19 cellular contexts compared by ENCODE assay signal in the genomic region with DNA sequence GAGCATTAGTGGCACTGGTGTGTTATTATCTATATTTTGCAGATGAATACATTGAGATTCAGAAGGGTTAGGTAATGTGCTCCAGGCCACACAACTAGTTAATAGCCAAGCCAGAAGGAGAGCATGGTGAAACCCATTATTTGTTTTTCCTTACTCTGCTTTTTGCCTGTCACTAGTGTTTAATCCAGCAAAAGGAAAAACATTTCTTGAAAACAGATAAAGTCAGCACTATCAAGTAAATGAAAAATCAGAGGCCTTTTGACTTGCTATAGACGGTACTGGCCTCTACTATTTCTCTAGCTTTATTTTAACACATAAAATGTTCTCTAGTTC. TPM values are rescaled to one million over a fixed set of nuclear protein-coding genes. Genes with fewer than 3 reads are reported as not detected.
DNase-seq lines count a peak whose midpoint lies in the region; ATAC-seq and TF ChIP-seq lines count a peak whose summit lies in the region.
"Had no signal": no experiment of that assay in that cellular context is flagged by ENCODE, and none has a peak within 500 bp of the region (broad histone marks: within the 10 kb centered on the region; RNA-seq: fewer than 3 reads in every experiment).

No MANE protein-coding gene starts in this region.

- H3K79me2 ChIP-seq in PC-3 (ENCODE audit: low read length), result peaks cover 18% of the 10 kb centered on the region

- DNase-seq in MCF 10A (ENCODE audit: unreplicated experiment) (no peak), breast epithelium (ENCODE audit: low spot score in 2 of 2) (no peak), kidney tubule cell (ENCODE audit: low spot score) (peak; percentile 10), type B pancreatic cell (ENCODE audit: extremely low spot score, unreplicated experiment) (no peak), NCI-H748 treated with DMSO at 0.1 percent for 48 hours (lab: John Stamatoyannopoulos, UW) (no peak), PC-3 (no peak)
- DNase-seq in activated naive CD8-positive, alpha-beta T cell treated with anti-CD3 and anti-CD28 coated beads, Interleukin-2, amount 10 ng/mL, durations not matched to agents 7 days and 5 days, result no peak
- DNase-seq: brain microvascular endothelial cell; gastrocnemius medialis; HCEC 1CT; left lung; NCI-H1930; NCI-H446 treated with DMSO at 0.1 percent for 48 hours; occipital lobe; stimulated activated CD4-positive, alpha-beta T cell treated with anti-CD3 and anti-CD28 coated beads, Interleukin-1b, Interleukin-23, amount 100 ng/mL, for 48 hours; SW 1271; uterus had no signal

- H3K36me3 ChIP-seq in breast epithelium, result no peaks in the 10 kb centered on the region
- no peaks in the 10 kb centered on the region for H3K36me3 ChIP-seq in PC-3 (ENCODE audit: low read depth, low read length)
- H3K36me3 ChIP-seq: brain microvascular endothelial cell, gastrocnemius medialis, left lung, uterus had no signal

- intact Hi-C loops in MCF 10A (cut with micrococcal nuclease), result no loop called here
- intact Hi-C loops in breast epithelium (cut with DNase I; ENCODE audit: low total_unique reads), result loop anchor here (10.0 kb wide), 1 partner anchor 313 kb away; no protein-coding TSS in a partner anchor
- intact Hi-C loops in PC-3 (cut with micrococcal nuclease), result no loop called here

- H3K4me3 ChIP-seq in breast epithelium (no peak overlapping the region), PC-3 (ENCODE audit: low read length) (no peak overlapping the region)
- H3K4me3 ChIP-seq: gastrocnemius medialis, left lung, uterus had no signal

- H3K27ac ChIP-seq in breast epithelium, result no peak overlapping the region
- H3K27ac ChIP-seq in PC-3 (ENCODE audit: low read length), result no peak overlapping the region
- H3K27ac ChIP-seq: brain microvascular endothelial cell, HL-60, left lung had no signal

- POLR2A ChIA-PET in MCF 10A (lab: Yijun Ruan, JAX), result interaction anchor here (0.6 kb wide), 1 partner anchor 9 kb away, joined by 3 read pairs; no protein-coding TSS in a partner anchor
- POLR2A ChIA-PET in activated naive CD8-positive, alpha-beta T cell treated with anti-CD3 and anti-CD28 coated beads, Interleukin-2, amount 10 ng/mL, durations not matched to agents 7 days and 5 days (lab: Charles Lee), result interaction anchor here (0.7 to 1.0 kb wide), 4 partner anchors 57 to 143 kb away, joined by 3 to 6 read pairs (median 4); no protein-coding TSS in a partner anchor
- POLR2A ChIA-PET in PC-3 (lab: Charles Lee; ENCODE audit: unreplicated experiment), result no interaction called here

- H3K27me3 ChIP-seq in breast epithelium (no peaks in the 10 kb centered on the region), PC-3 (ENCODE audit: low read length) (no peaks in the 10 kb centered on the region)
- H3K27me3 ChIP-seq: brain microvascular endothelial cell, gastrocnemius medialis, left lung, uterus had no signal

- H3K4me3 Mint-ChIP-seq in MCF 10A (ENCODE audit: unreplicated experiment) (no peak overlapping the region), type B pancreatic cell (peak overlapping the region; percentile 41)
- H3K4me3 Mint-ChIP-seq in activated naive CD8-positive, alpha-beta T cell treated with anti-CD3 and anti-CD28 coated beads, Interleukin-2, amount 10 ng/mL, durations not matched to agents 7 days and 5 days, result peak overlapping the region; percentile 24

- no peaks in the 10 kb centered on the region for H3K36me3 Mint-ChIP-seq in MCF 10A (ENCODE audit: insufficient read depth, unreplicated experiment)
- H3K36me3 Mint-ChIP-seq in activated naive CD8-positive, alpha-beta T cell treated with anti-CD3 and anti-CD28 coated beads, Interleukin-2, amount 10 ng/mL, durations not matched to agents 7 days and 5 days, result peaks cover 34% of the 10 kb centered on the region
- peaks cover 12% of the 10 kb centered on the region for H3K36me3 Mint-ChIP-seq in type B pancreatic cell

- peak overlapping the region; percentile 63 for H3K27ac Mint-ChIP-seq in MCF 10A (ENCODE audit: low read depth, unreplicated experiment)
- peak overlapping the region; percentile 67 for H3K27ac Mint-ChIP-seq in activated naive CD8-positive, alpha-beta T cell treated with anti-CD3 and anti-CD28 coated beads, Interleukin-2, amount 10 ng/mL, durations not matched to agents 7 days and 5 days
- peak overlapping the region; percentile 51 for H3K27ac Mint-ChIP-seq in type B pancreatic cell

- H3K4me1 ChIP-seq in breast epithelium, result no peaks in the 10 kb centered on the region
- H3K4me1 ChIP-seq in PC-3 (ENCODE audit: insufficient read depth, low read length), result peaks cover 7% of the 10 kb centered on the region
- H3K4me1 ChIP-seq: uterus had no signal

- no peak overlapping the region for H3K4me2 ChIP-seq in PC-3 (ENCODE audit: low read length)

- TF ChIP-seq POLR2A in breast epithelium (IDR thresholded peaks at IDR 0.05), result no peak

- H3K9me3 ChIP-seq in breast epithelium, result no peaks in the 10 kb centered on the region
- H3K9me3 ChIP-seq in PC-3 (ENCODE audit: low read length), result no peaks in the 10 kb centered on the region
- H3K9me3 ChIP-seq: gastrocnemius medialis, left lung, uterus had no signal

- H3K27me3 Mint-ChIP-seq in MCF 10A (ENCODE audit: insufficient read depth, unreplicated experiment) (no peaks in the 10 kb centered on the region), type B pancreatic cell (no peaks in the 10 kb centered on the region)
- no peaks in the 10 kb centered on the region for H3K27me3 Mint-ChIP-seq in activated naive CD8-positive, alpha-beta T cell treated with anti-CD3 and anti-CD28 coated beads, Interleukin-2, amount 10 ng/mL, durations not matched to agents 7 days and 5 days

- BruUV-seq in MCF 10A (replicated peaks; lab: Mats Ljungman, UMichigan), result no TSS peak
- BruUV-seq in PC-3 (replicated peaks; lab: Mats Ljungman, UMichigan), result no TSS peak

- no peak overlapping the region for H2AFZ ChIP-seq in PC-3 (ENCODE audit: low read length)

- no peak overlapping the region for H3K9ac ChIP-seq in PC-3 (ENCODE audit: low read length)

- no peaks in the 10 kb centered on the region for H3F3A ChIP-seq in PC-3 (ENCODE audit: low read length, unreplicated experiment)

- no peaks in the 10 kb centered on the region for H3K9me2 ChIP-seq in PC-3 (replicated peaks; ENCODE audit: low read length)

- H3K4me1 Mint-ChIP-seq in MCF 10A (ENCODE audit: insufficient read depth, unreplicated experiment), result peaks cover 6% of the 10 kb centered on the region
- H3K4me1 Mint-ChIP-seq in activated naive CD8-positive, alpha-beta T cell treated with anti-CD3 and anti-CD28 coated beads, Interleukin-2, amount 10 ng/mL, durations not matched to agents 7 days and 5 days, result peaks cover 32% of the 10 kb centered on the region
- H3K4me1 Mint-ChIP-seq in type B pancreatic cell (ENCODE audit: unreplicated experiment), result peaks cover 13% of the 10 kb centered on the region

- H4K20me1 ChIP-seq in PC-3 (ENCODE audit: low read length), result 0 out of 2 replicates have a peak, but pooled peaks cover 4% of the 10 kb centered on the region

- ATAC-seq in activated naive CD8-positive, alpha-beta T cell treated with anti-CD3 and anti-CD28 coated beads, Interleukin-2, amount 10 ng/mL, durations not matched to agents 7 days and 5 days (ENCODE audit: low read depth), result no peak
- no peak for ATAC-seq in GM19035 (IDR thresholded peaks at IDR 0.05; ENCODE audit: unreplicated experiment)
- no peak for ATAC-seq in PC-3
- ATAC-seq: gastrocnemius medialis, left lung had no signal

- CTCF ChIA-PET in MCF 10A (lab: Yijun Ruan, JAX) (interaction anchor here (1.0 kb wide), 1 partner anchor 93 kb away, joined by 8 read pairs; no protein-coding TSS in a partner anchor), PC-3 (lab: Charles Lee) (no interaction called here)

- TF ChIP-seq CTCF in MCF 10A (IDR thresholded peaks at IDR 0.05; ENCODE audit: unreplicated experiment), result no peak
- no peak for TF ChIP-seq CTCF in breast epithelium (IDR thresholded peaks at IDR 0.05)
- TF ChIP-seq CTCF in type B pancreatic cell (conservative IDR thresholded peaks at IDR 0.05), result no peak
- TF ChIP-seq CTCF in PC-3 (conservative IDR thresholded peaks at IDR 0.05; ENCODE audit: low read depth, low read length), result no peak

- H3K9me3 Mint-ChIP-seq in MCF 10A (ENCODE audit: unreplicated experiment), result no peaks in the 10 kb centered on the region
- H3K9me3 Mint-ChIP-seq in activated naive CD8-positive, alpha-beta T cell treated with anti-CD3 and anti-CD28 coated beads, Interleukin-2, amount 10 ng/mL, durations not matched to agents 7 days and 5 days, result no peaks in the 10 kb centered on the region
- no peaks in the 10 kb centered on the region for H3K9me3 Mint-ChIP-seq in type B pancreatic cell

RNA-seq across cellular contexts. Expression of a gene that starts 4.8 kb away (rescaled TPM):
- total RNA-seq in MCF 10A (2022), result 28.3 and 40.1 TPM in 2 replicates
- total RNA-seq in breast epithelium, result 10 to 100 TPM; 11.0 to 17.7 (median 14.8) TPM
- total RNA-seq in activated naive CD8-positive, alpha-beta T cell treated with anti-CD3 and anti-CD28 coated beads, Interleukin-2, amount 10 ng/mL, durations not matched to agents 7 days and 5 days, result 100 to 1,000 TPM; 100 to 104 TPM
- total RNA-seq in type B pancreatic cell (ENCODE audit: low replicate concordance), result 13.0 and 18.7 TPM in 2 replicates
- 23.1 and 25.4 TPM in 2 replicates for total RNA-seq in PC-3 (2014; rRNA removed)

RNA-seq across cellular contexts. Expression of a gene that starts 15.5 kb away (rescaled TPM):
- total RNA-seq in MCF 10A (2022) (93.1 and 107 TPM in 2 replicates), breast epithelium (10 to 100 TPM; 21.2 to 33.6 (median 30.5) TPM), type B pancreatic cell (ENCODE audit: low replicate concordance) (43.2 and 52.3 TPM in 2 replicates), PC-3 (2014; rRNA removed) (60.0 and 68.8 TPM in 2 replicates)
- total RNA-seq in activated naive CD8-positive, alpha-beta T cell treated with anti-CD3 and anti-CD28 coated beads, Interleukin-2, amount 10 ng/mL, durations not matched to agents 7 days and 5 days, result 10 to 100 TPM; 39.8 to 40.5 TPM
